21 cellular contexts compared by ENCODE assay signal in the genomic region with DNA sequence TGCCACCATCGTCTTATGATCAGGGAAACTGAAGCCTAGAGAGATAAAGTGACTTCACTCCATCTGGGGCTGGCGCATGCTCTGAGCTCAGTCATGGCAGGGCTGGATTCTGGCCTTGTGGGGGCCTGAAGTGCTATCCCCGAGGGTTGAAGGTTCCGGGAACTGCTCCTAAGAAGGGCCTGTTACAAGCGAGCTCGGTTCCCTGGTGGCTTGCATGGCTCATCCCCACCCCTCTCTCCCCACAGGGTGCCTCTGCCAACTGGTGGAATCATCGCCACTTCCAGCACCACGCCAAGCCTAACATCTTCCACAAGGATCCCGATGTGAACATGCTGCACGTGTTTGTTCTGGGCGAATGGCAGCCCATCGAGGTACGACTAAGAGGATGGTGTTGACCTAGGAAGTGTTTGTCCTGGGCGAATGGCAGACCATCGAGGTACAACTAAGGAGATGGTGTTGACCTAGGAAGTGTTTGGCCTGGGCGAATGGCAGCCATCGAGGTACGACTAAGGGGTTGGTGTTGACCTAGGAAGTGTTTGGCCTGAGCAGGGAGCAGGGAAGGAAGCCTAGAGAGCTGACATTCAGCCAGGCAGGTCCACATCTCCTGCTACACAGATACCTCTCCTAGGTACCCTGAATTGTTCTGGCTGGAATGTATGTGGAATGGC.
"Had no signal": no experiment of that assay in that cellular context is flagged by ENCODE, and none has a peak within 500 bp of the region (broad histone marks: within the 10 kb centered on the region; RNA-seq: fewer than 3 reads in every experiment).

No MANE protein-coding gene starts in this region.

- H3K9me3 ChIP-seq: suprapubic skin, transverse colon had no signal

- H3K9me3 Mint-ChIP-seq: activated naive CD8-positive, alpha-beta T cell treated with anti-CD3 and anti-CD28 coated beads for 36 hours; central memory CD8-positive, alpha-beta T cell; mesothelial cell of epicardium; natural killer cell treated with Interleukin-12 subunit alpha and Interleukin-12 subunit beta and Interleukin-15 and Interleukin-18, amount 100 ng/mL, for 72 hours; stimulated activated naive CD8-positive, alpha-beta T cell treated with anti-CD3 and anti-CD28 coated beads, Interleukin-15, amount 100 ng/mL, for 72 hours had no signal

- H3K27me3 Mint-ChIP-seq: activated naive CD8-positive, alpha-beta T cell treated with anti-CD3 and anti-CD28 coated beads for 36 hours; central memory CD8-positive, alpha-beta T cell; natural killer cell treated with Interleukin-12 subunit alpha and Interleukin-12 subunit beta and Interleukin-15 and Interleukin-18, amount 100 ng/mL, for 72 hours; stimulated activated naive CD8-positive, alpha-beta T cell treated with anti-CD3 and anti-CD28 coated beads, Interleukin-15, amount 100 ng/mL, for 72 hours had no signal

- H3K4me3 ChIP-seq: coronary artery, suprapubic skin, transverse colon had no signal

- H3K4me1 ChIP-seq: transverse colon had no signal

- H3K27ac ChIP-seq: brain microvascular endothelial cell, coronary artery, suprapubic skin, transverse colon had no signal

- H3K4me1 Mint-ChIP-seq: activated naive CD8-positive, alpha-beta T cell treated with anti-CD3 and anti-CD28 coated beads for 36 hours; central memory CD8-positive, alpha-beta T cell; mesothelial cell of epicardium; stimulated activated naive CD8-positive, alpha-beta T cell treated with anti-CD3 and anti-CD28 coated beads, Interleukin-15, amount 100 ng/mL, for 72 hours had no signal

- FAIRE-seq: frontal cortex, keratinocyte had no signal

- H3K4me3 Mint-ChIP-seq: activated naive CD8-positive, alpha-beta T cell treated with anti-CD3 and anti-CD28 coated beads for 36 hours; central memory CD8-positive, alpha-beta T cell; mesothelial cell of epicardium; natural killer cell treated with Interleukin-12 subunit alpha and Interleukin-12 subunit beta and Interleukin-15 and Interleukin-18, amount 100 ng/mL, for 72 hours; stimulated activated naive CD8-positive, alpha-beta T cell treated with anti-CD3 and anti-CD28 coated beads, Interleukin-15, amount 100 ng/mL, for 72 hours had no signal

- H3K36me3 ChIP-seq: transverse colon had no signal

- H3K27ac Mint-ChIP-seq: activated naive CD8-positive, alpha-beta T cell treated with anti-CD3 and anti-CD28 coated beads for 36 hours; natural killer cell treated with Interleukin-12 subunit alpha and Interleukin-12 subunit beta and Interleukin-15 and Interleukin-18, amount 100 ng/mL, for 72 hours had no signal

- DNase-seq: activated CD4-positive, alpha-beta T cell treated with anti-CD3 and anti-CD28 coated beads, Interleukin-2, amount 50 U/mL, for 4 hours; activated naive CD4-positive, alpha-beta T cell; activated naive CD8-positive, alpha-beta T cell treated with anti-CD3 and anti-CD28 coated beads for 36 hours; activated T-cell treated with anti-CD3 and anti-CD28 coated beads for 4 hours; anterior cingulate cortex; brain microvascular endothelial cell; head of caudate nucleus; nucleus accumbens; stimulated activated CD8-positive, alpha-beta memory T cell treated with anti-CD3 and anti-CD28 coated beads, Interleukin-4, amount 100 ng/mL, for 48 hours; stimulated activated naive CD8-positive, alpha-beta T cell treated with anti-CD3 and anti-CD28 coated beads, Interleukin-15, amount 100 ng/mL, for 72 hours; T-helper 1 cell; T-helper 9 cell; transverse colon had no signal

- H3K36me3 Mint-ChIP-seq: natural killer cell treated with Interleukin-12 subunit alpha and Interleukin-12 subunit beta and Interleukin-15 and Interleukin-18, amount 100 ng/mL, for 72 hours had no signal

- ATAC-seq: left lobe of liver; natural killer cell treated with Interleukin-12 subunit alpha and Interleukin-12 subunit beta and Interleukin-15 and Interleukin-18, amount 100 ng/mL, for 72 hours; stimulated activated naive CD8-positive, alpha-beta T cell treated with anti-CD3 and anti-CD28 coated beads, Interleukin-15, amount 100 ng/mL, for 72 hours had no signal

- H3K27me3 ChIP-seq: brain microvascular endothelial cell, suprapubic skin, transverse colon had no signal
